Comparison of ENCODE assay signal across 16 cellular contexts in the genomic region with DNA sequence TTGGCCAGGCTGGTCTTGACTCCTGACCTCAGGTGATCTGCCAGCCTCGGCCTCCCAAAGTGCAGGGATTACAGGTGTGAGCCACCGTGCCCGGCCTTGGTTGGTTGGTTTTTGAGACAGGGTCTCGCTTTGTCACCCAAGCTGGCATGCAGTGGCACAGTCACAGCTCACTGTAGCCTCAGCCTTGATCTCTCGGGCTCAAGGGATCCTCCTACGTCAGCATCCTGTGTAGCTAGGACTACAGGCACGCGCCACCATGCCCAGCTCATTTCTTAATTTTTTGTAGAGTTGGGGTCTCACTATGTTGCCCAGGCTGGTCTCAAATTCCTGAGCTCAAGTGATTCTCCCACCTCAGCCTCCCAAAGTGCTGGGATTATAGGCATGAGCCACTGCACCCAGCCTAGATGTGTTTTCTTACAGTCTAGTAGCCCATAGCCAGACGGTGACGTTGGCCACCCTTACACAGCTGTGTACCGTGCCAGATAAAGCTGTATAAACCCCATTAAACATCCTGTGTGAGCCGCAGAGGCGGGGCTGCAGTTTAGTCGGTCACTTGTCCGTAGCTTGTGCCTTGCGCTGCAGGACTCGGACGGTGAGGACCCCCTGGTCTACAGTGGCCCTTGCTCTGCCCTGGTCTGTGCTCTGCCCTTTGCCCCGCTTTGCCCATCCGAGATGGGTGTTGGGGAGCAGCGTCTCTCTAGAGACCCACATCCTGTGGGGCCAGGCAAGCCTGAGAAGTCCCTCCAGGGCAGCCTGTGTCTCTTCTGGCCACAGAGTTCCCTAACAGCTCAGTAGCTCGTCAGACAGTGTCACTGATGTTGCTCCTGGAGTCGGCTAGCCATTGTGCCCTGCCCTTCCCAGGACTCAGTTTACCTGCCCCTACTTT.
"Had no signal": no experiment of that assay in that cellular context is flagged by ENCODE, and none has a peak within 500 bp of the region (broad histone marks: within the 10 kb centered on the region; RNA-seq: fewer than 3 reads in every experiment).

No MANE protein-coding gene starts in this region.

- FAIRE-seq: astrocyte, bronchial epithelial cell had no signal

- H3K4me1 ChIP-seq: gastrocnemius medialis, tibial nerve had no signal

- ATAC-seq: gastrocnemius medialis had no signal

- H3K9me3 ChIP-seq: gastrocnemius medialis, tibial nerve had no signal

- H3K4me1 Mint-ChIP-seq: endodermal cell had no signal

- H3K4me3 Mint-ChIP-seq: activated naive CD4-positive, alpha-beta T cell treated with anti-CD3 and anti-CD28 coated beads for 36 hours; endodermal cell had no signal

- DNase-seq: activated naive CD4-positive, alpha-beta T cell treated with anti-CD3 and anti-CD28 coated beads for 36 hours; dermis blood vessel endothelial cell; endodermal cell; erythroblast; gastrocnemius medialis; islet precursor cell; nucleus accumbens; posterior cingulate gyrus; retina; stimulated activated CD4-positive, alpha-beta T cell treated with anti-CD3 and anti-CD28 coated beads, Interleukin-2, amount 100 ng/mL, for 48 hours; stimulated activated naive CD4-positive, alpha-beta T cell treated with Interleukin-2 at 50 U/mL for 16 hours; substantia nigra had no signal

- H3K27ac ChIP-seq: gastrocnemius medialis, tibial nerve had no signal

- H3K9me3 Mint-ChIP-seq: activated naive CD4-positive, alpha-beta T cell treated with anti-CD3 and anti-CD28 coated beads for 36 hours; activated T-helper 2 cell treated with anti-CD3 and anti-CD28 coated beads, Interferon-gamma antibody, Interleukin-2, Interleukin-4, amounts not matched to agents 10 μg/mL and 5 μg/mL and 100 μg/mL, durations not matched to agents 14 hours and 24 hours and 36 hours had no signal

- H3K27me3 ChIP-seq: gastrocnemius medialis, tibial nerve had no signal

- H3K27ac Mint-ChIP-seq: activated naive CD4-positive, alpha-beta T cell treated with anti-CD3 and anti-CD28 coated beads for 36 hours; activated T-helper 2 cell treated with anti-CD3 and anti-CD28 coated beads, Interferon-gamma antibody, Interleukin-2, Interleukin-4, amounts not matched to agents 10 μg/mL and 5 μg/mL and 100 μg/mL, durations not matched to agents 14 hours and 24 hours and 36 hours had no signal

- H3K4me3 ChIP-seq: gastrocnemius medialis, tibial nerve had no signal
